ENCODE assay signal across 15 cellular contexts in genomic region chr3:65619391-65620298, GRCh38.
DNase-seq lines count a peak whose midpoint lies in the region; ATAC-seq, FAIRE-seq and TF ChIP-seq lines count a peak whose summit lies in the region.
"Had no signal": no experiment of that assay in that cellular context is flagged by ENCODE, and none has a peak within 500 bp of the region (broad histone marks: within the 10 kb centered on the region; RNA-seq: fewer than 3 reads in every experiment).

No MANE protein-coding gene starts in this region.

- no peaks in the 10 kb centered on the region for H3K9me3 ChIP-seq in HCT116 (ENCODE audit: control insufficient read depth in 1 of 2, insufficient read depth in 1 of 2, low read depth in 1 of 2, low read length in 2 of 2)
- no peaks in the 10 kb centered on the region for H3K9me3 ChIP-seq in SJCRH30 (replicated peaks)
- H3K9me3 ChIP-seq in left lung = no peaks in the 10 kb centered on the region
- H3K9me3 ChIP-seq: body of pancreas, SJSA1 had no signal

- RAD21 ChIA-PET in HCT116 (lab: Charles Lee; ENCODE audit: low non-redundant PET in 1 of 2, low total read pairs in 2 of 2, uncharacterized antibody in 2 of 2, unreplicated experiment in 2 of 2) = no interaction called here

- no peak for TF ChIP-seq RAD21 in HCT116 (IDR thresholded peaks at IDR 0.05; ENCODE audit: low read depth)

- TF ChIP-seq CTCF in HCT116 (IDR thresholded peaks at IDR 0.05 in 2 of 3, conservative IDR thresholded peaks at IDR 0.05 in 1 of 3; ENCODE audit: borderline replicate concordance in 1 of 3, insufficient read depth in 1 of 3, low read depth in 2 of 3, low read length in 2 of 3) (no peak), left lung (IDR thresholded peaks at IDR 0.05) (no peak)

- no peak overlapping the region for H2AFZ ChIP-seq in HCT116 (ENCODE audit: low read depth, low read length, poor library complexity, severe bottlenecking)

- no peak overlapping the region for H3K4me2 ChIP-seq in HCT116 (ENCODE audit: low read length)

- FAIRE-seq in H54 (lab: Jason Lieb, UNC) = no peak

- DNase-seq in HCT116 (ENCODE audit: low read depth, low spot score) = no peak
- DNase-seq in SJCRH30 = peak; percentile 77 to 89
- peak; percentile 40 for DNase-seq in fibroblast of gingiva (ENCODE audit: low read depth)
- DNase-seq in putamen (ENCODE audit: low spot score) = peak; percentile 58
- no peak for DNase-seq in H54 (ENCODE audit: insufficient read length, low spot score)
- DNase-seq in NCI-H2196 (lab: John Stamatoyannopoulos, UW; ENCODE audit: unreplicated experiment) = no peak
- DNase-seq in DMS53 treated with DMSO at 0.1 percent for 48 hours (lab: John Stamatoyannopoulos, UW; ENCODE audit: unreplicated experiment) = no peak
- no peak for DNase-seq in left lung
- DNase-seq: activated B cell treated with CpG ODN at 0.5 μM for 24 hours; activated T-cell treated with anti-CD3 and anti-CD28 coated beads, Interleukin-2, amount 50 U/mL, for 24 hours; body of pancreas; DMS79; foreskin melanocyte; stimulated activated CD4-positive, alpha-beta T cell treated with anti-CD3 and anti-CD28 coated beads, Interleukin-4, amount 100 ng/mL, for 24 hours had no signal

- no peak for ATAC-seq in HCT116
- ATAC-seq in left lung = no peak
- ATAC-seq: body of pancreas had no signal

- TF ChIP-seq POLR2A in HCT116 (IDR thresholded peaks at IDR 0.05; ENCODE audit: borderline replicate concordance, extremely low read depth, insufficient read depth, insufficient read length) = no peak
- no peak for TF ChIP-seq POLR2A in H54 (IDR thresholded peaks at IDR 0.05; ENCODE audit: low read depth, low read length)

- no peaks in the 10 kb centered on the region for H3K79me2 ChIP-seq in HCT116 (ENCODE audit: insufficient read depth, low read length)

- H3K27me3 ChIP-seq in HCT116 (ENCODE audit: insufficient read depth, low read length) (no peaks in the 10 kb centered on the region), SJCRH30 (no peaks in the 10 kb centered on the region), left lung (no peaks in the 10 kb centered on the region)
- H3K27me3 ChIP-seq: body of pancreas, SJSA1 had no signal

- H3K4me1 ChIP-seq in HCT116 (ENCODE audit: control insufficient read depth in 1 of 2, insufficient read depth in 2 of 2, low read length in 2 of 2) (no peaks in the 10 kb centered on the region), SJCRH30 (peaks cover 6% of the 10 kb centered on the region), left lung (no peaks in the 10 kb centered on the region)
- H3K4me1 ChIP-seq: body of pancreas, SJSA1 had no signal

- no peaks in the 10 kb centered on the region for H3K36me3 ChIP-seq in HCT116 (ENCODE audit: control insufficient read depth in 1 of 2, insufficient read depth in 2 of 2, low read length in 2 of 2)
- H3K36me3 ChIP-seq in SJCRH30 = no peaks in the 10 kb centered on the region
- no peaks in the 10 kb centered on the region for H3K36me3 ChIP-seq in left lung
- H3K36me3 ChIP-seq: SJSA1 had no signal

- H4K20me1 ChIP-seq in HCT116 (ENCODE audit: insufficient read depth) = no peaks in the 10 kb centered on the region

- TSS peak; percentile 17 for BruUV-seq in HCT116 (replicated peaks; lab: Mats Ljungman, UMichigan)

- no peaks in the 10 kb centered on the region for H3K9me2 ChIP-seq in HCT116 (ENCODE audit: insufficient read depth)

- H3K27ac ChIP-seq in HCT116 (ENCODE audit: low read depth, low read length) (no peak overlapping the region), SJCRH30 (peak overlapping the region; percentile 61), left lung (no peak overlapping the region)
- H3K27ac ChIP-seq: body of pancreas, SJSA1 had no signal

- POLR2A ChIA-PET in HCT116 (lab: Charles Lee) = no interaction called here

- no peak overlapping the region for H3K4me3 ChIP-seq in HCT116 (replicated peaks in 1 of 2; ENCODE audit: low read depth in 1 of 2, low read length in 2 of 2)
- H3K4me3 ChIP-seq in SJCRH30 = peak overlapping the region; percentile 14; the same call in 1 of the 2 replicates
- H3K4me3 ChIP-seq in left lung = no peak overlapping the region
- H3K4me3 ChIP-seq: body of pancreas, SJSA1 had no signal

- no peak overlapping the region for H3K9ac ChIP-seq in HCT116 (ENCODE audit: low read length)

- intact Hi-C loops in HCT116 (cut with micrococcal nuclease) = no loop called here
- intact Hi-C loops in left lung (cut with DNase I) = no loop called here

- CTCF ChIA-PET in HCT116 (lab: Charles Lee) = no interaction called here

TF ChIP-seq in HCT116, 20 proteins besides CTCF, POLR2A, EP300 and RAD21:
- TF ChIP-seq TCF7L2 (IDR thresholded peaks at IDR 0.05; ENCODE audit: borderline replicate concordance, extremely low read depth, insufficient read depth, insufficient read length) = no peak
- TF ChIP-seq YY1 (IDR thresholded peaks at IDR 0.05; ENCODE audit: extremely low read depth, insufficient replicate concordance, low read depth, low read length) = no peak
- no peak for TF ChIP-seq EGR1 (IDR thresholded peaks at IDR 0.05; ENCODE audit: low read depth)
- no peak for TF ChIP-seq ELF1 (IDR thresholded peaks at IDR 0.05; ENCODE audit: borderline replicate concordance, low read depth)
- no peak for TF ChIP-seq ATF3 (IDR thresholded peaks at IDR 0.05)
- TF ChIP-seq SP1 (IDR thresholded peaks at IDR 0.05; ENCODE audit: low read depth) = no peak
- TF ChIP-seq SRF (IDR thresholded peaks at IDR 0.05; ENCODE audit: low read depth) = no peak
- no peak for TF ChIP-seq POLR2AphosphoS5 (IDR thresholded peaks at IDR 0.05; ENCODE audit: low read depth, low read length)
- TF ChIP-seq SIN3A (IDR thresholded peaks at IDR 0.05; ENCODE audit: low read depth) = no peak
TF ChIP-seq in HCT116: peak in this region for 0.

Comparison
In these comparisons a context has a peak if more than half of its experiments do, and no peak if none do; other contexts are left out.
1. DNase-seq: peak in SJCRH30 (2 of 2), fibroblast of gingiva (single experiment) and putamen (single experiment); none in HCT116 (single experiment), H54 (single experiment), NCI-H2196 (single experiment), DMS53 treated with DMSO at 0.1 percent for 48 hours (single experiment) and left lung (0 of 2).